28 cellular contexts compared by ENCODE assay signal in the genomic region with DNA sequence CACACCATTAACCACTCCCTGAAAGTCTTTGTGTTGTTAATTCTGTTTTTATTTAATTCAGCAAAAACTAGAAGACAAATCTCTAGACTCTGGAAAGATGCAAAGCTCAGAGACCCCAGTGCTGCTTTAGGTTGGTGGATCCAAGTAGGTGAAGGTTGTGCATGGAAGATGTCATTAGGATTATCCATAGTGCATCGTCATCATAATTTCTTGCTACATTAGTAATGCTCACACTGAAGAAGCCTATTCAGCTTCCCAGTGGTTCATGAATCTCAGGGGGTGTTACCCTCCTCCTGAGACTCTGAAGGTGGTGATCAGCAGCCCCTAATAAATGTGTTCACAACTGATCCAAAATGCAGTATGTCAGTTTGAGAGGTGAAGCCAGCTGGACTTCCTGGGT.
"Had no signal": no experiment of that assay in that cellular context is flagged by ENCODE, and none has a peak within 500 bp of the region (broad histone marks: within the 10 kb centered on the region; RNA-seq: fewer than 3 reads in every experiment).

No MANE protein-coding gene starts in this region.

- H3K4me3 ChIP-seq: heart left ventricle, left ventricle myocardium inferior, lung, right atrium auricular region, skin epidermis, suprapubic skin, thoracic aorta, tibial artery, upper lobe of right lung had no signal

- H2AFZ ChIP-seq: parathyroid adenoma had no signal

- H3K27ac Mint-ChIP-seq: immature natural killer cell; mesothelial cell of epicardium; natural killer cell; stimulated activated effector memory CD8-positive, alpha-beta T cell treated with anti-CD3 and anti-CD28 coated beads, Interleukin-12 subunit alpha, Interleukin-12 subunit beta, amount 100 ng/mL, for 72 hours; stimulated activated naive CD8-positive, alpha-beta T cell treated with anti-CD3 and anti-CD28 coated beads, Interleukin-15, Interleukin-2, amounts not matched to agents 100 ng/mL and 50 ng/mL, for 24 hours had no signal

- H3K27ac ChIP-seq: heart left ventricle, left ventricle myocardium inferior, parathyroid adenoma, right atrium auricular region, skin epidermis, suprapubic skin, thoracic aorta, tibial artery, upper lobe of right lung had no signal

- FAIRE-seq: islet of Langerhans, urothelium cell line had no signal

- H3K9me3 ChIP-seq: heart left ventricle, left ventricle myocardium inferior, right atrium auricular region, suprapubic skin, thoracic aorta, tibial artery, upper lobe of right lung had no signal

- H3K4me1 Mint-ChIP-seq: immature natural killer cell; natural killer cell; stimulated activated effector memory CD8-positive, alpha-beta T cell treated with anti-CD3 and anti-CD28 coated beads, Interleukin-12 subunit alpha, Interleukin-12 subunit beta, amount 100 ng/mL, for 72 hours had no signal

- H3K36me3 ChIP-seq: heart left ventricle, left ventricle myocardium inferior, right atrium auricular region, suprapubic skin, thoracic aorta, tibial artery, upper lobe of right lung had no signal

- H3K4me1 ChIP-seq: left ventricle myocardium inferior, suprapubic skin, upper lobe of right lung had no signal

- H3K27me3 ChIP-seq: right atrium auricular region, tibial artery, upper lobe of right lung had no signal

- H3K9ac ChIP-seq: parathyroid adenoma had no signal

- DNase-seq: heart left ventricle; hypothalamus; immature natural killer cell; left ventricle myocardium inferior; mesendoderm; naive B cell; natural killer cell; nucleus accumbens; stimulated activated CD4-positive, alpha-beta T cell treated with anti-CD3 and anti-CD28 coated beads, Interleukin-12 subunit alpha, Interleukin-12 subunit beta, amount 100 ng/mL, for 4 hours; stimulated activated CD4-positive, alpha-beta T cell treated with anti-CD3 and anti-CD28 coated beads, Interleukin-15, amount 100 ng/mL, for 24 hours; stimulated activated CD4-positive, alpha-beta T cell treated with anti-CD3 and anti-CD28 coated beads, Interleukin-2, amount 100 ng/mL, for 24 hours; stimulated activated CD4-positive, alpha-beta T cell treated with anti-CD3 and anti-CD28 coated beads, Interleukin-4, amount 100 ng/mL, for 1 hour; stimulated activated naive CD4-positive, alpha-beta T cell; tibial artery; trophoblast cell; upper lobe of right lung had no signal

- H3K4me3 Mint-ChIP-seq: immature natural killer cell; mesothelial cell of epicardium; naive B cell; natural killer cell; stimulated activated effector memory CD8-positive, alpha-beta T cell treated with anti-CD3 and anti-CD28 coated beads, Interleukin-12 subunit alpha, Interleukin-12 subunit beta, amount 100 ng/mL, for 72 hours; stimulated activated naive CD8-positive, alpha-beta T cell treated with anti-CD3 and anti-CD28 coated beads, Interleukin-15, Interleukin-2, amounts not matched to agents 100 ng/mL and 50 ng/mL, for 24 hours had no signal

- H3K9me3 Mint-ChIP-seq: mesothelial cell of epicardium; naive B cell; natural killer cell; stimulated activated effector memory CD8-positive, alpha-beta T cell treated with anti-CD3 and anti-CD28 coated beads, Interleukin-12 subunit alpha, Interleukin-12 subunit beta, amount 100 ng/mL, for 72 hours; stimulated activated naive CD8-positive, alpha-beta T cell treated with anti-CD3 and anti-CD28 coated beads, Interleukin-15, Interleukin-2, amounts not matched to agents 100 ng/mL and 50 ng/mL, for 24 hours had no signal

- ATAC-seq: heart left ventricle; natural killer cell; sciatic nerve; stimulated activated effector memory CD8-positive, alpha-beta T cell treated with anti-CD3 and anti-CD28 coated beads, Interleukin-12 subunit alpha, Interleukin-12 subunit beta, amount 100 ng/mL, for 72 hours; upper lobe of right lung had no signal

- H3K36me3 Mint-ChIP-seq: immature natural killer cell; mesothelial cell of epicardium; naive B cell; natural killer cell; stimulated activated effector memory CD8-positive, alpha-beta T cell treated with anti-CD3 and anti-CD28 coated beads, Interleukin-12 subunit alpha, Interleukin-12 subunit beta, amount 100 ng/mL, for 72 hours had no signal
